In genomic region chr12:54526800-54527630, GRCh38 we compare ENCODE assay signal across 8 cellular contexts. TPM values are rescaled to one million over a fixed set of nuclear protein-coding genes. Genes with fewer than 3 reads are reported as not detected.
A peak's percentile ranks its signal among the peaks of the same experiment; 100 is the strongest.
DNase-seq lines count a peak whose midpoint lies in the region; ATAC-seq and TF ChIP-seq lines count a peak whose summit lies in the region.

No MANE protein-coding gene starts in this region.

- POLR2A ChIA-PET in activated CD4-positive, alpha-beta T cell treated with anti-CD3 and anti-CD28 coated beads, Interleukin-2, amount 10 ng/mL, durations not matched to agents 7 days and 5 days (lab: Charles Lee) = no interaction called here

- no peak overlapping the region for H3K27ac ChIP-seq in esophagus squamous epithelium

- H3K9me3 ChIP-seq in esophagus squamous epithelium = no peaks in the 10 kb centered on the region

- H3K4me3 Mint-ChIP-seq in activated CD4-positive, alpha-beta T cell treated with anti-CD3 and anti-CD28 coated beads, Interleukin-2, amount 10 ng/mL, durations not matched to agents 7 days and 5 days = no peak overlapping the region

- H3K27me3 ChIP-seq in esophagus squamous epithelium = peaks cover 0 to 8% (median 0%) of the 10 kb centered on the region in 4 donors

- H3K27me3 Mint-ChIP-seq in activated CD4-positive, alpha-beta T cell treated with anti-CD3 and anti-CD28 coated beads, Interleukin-2, amount 10 ng/mL, durations not matched to agents 7 days and 5 days = no peaks in the 10 kb centered on the region

- H3K9me3 Mint-ChIP-seq in activated CD4-positive, alpha-beta T cell treated with anti-CD3 and anti-CD28 coated beads, Interleukin-2, amount 10 ng/mL, durations not matched to agents 7 days and 5 days = no peaks in the 10 kb centered on the region

- in situ Hi-C loops in KBM-7 (cut with MboI; ENCODE audit: low pct_unique_long_range_greater_than_20kb, low sequenced_read_pairs) = no loop called here

- no peak for TF ChIP-seq POLR2A in esophagus squamous epithelium (IDR thresholded peaks at IDR 0.05)

- CTCF ChIA-PET in activated CD4-positive, alpha-beta T cell treated with anti-CD3 and anti-CD28 coated beads, Interleukin-2, amount 10 ng/mL, durations not matched to agents 7 days and 5 days (lab: Charles Lee) = interaction anchor here (0.6 to 1.0 kb wide), 5 partner anchors 10 to 128 kb away, joined by 3 to 4 read pairs (median 3); partner anchors contain the start of gene NCKAP1L

- intact Hi-C loops in esophagus squamous epithelium (cut with DNase I) = no loop called here

- peak overlapping the region; percentile 21 for H3K27ac Mint-ChIP-seq in activated CD4-positive, alpha-beta T cell treated with anti-CD3 and anti-CD28 coated beads, Interleukin-2, amount 10 ng/mL, durations not matched to agents 7 days and 5 days

- H3K4me1 ChIP-seq in esophagus squamous epithelium = peaks cover 0 to 2% (median 0%) of the 10 kb centered on the region in 3 donors

- WGBS in esophagus squamous epithelium, 2 donors = 26 to 48% methylated on average over 7 to 9 of the region's 9 CpGs

- peak in 4 of 6 experiments; percentile 10 to 49 (median 32) for TF ChIP-seq CTCF in esophagus squamous epithelium (IDR thresholded peaks at IDR 0.05)

- no peak for ATAC-seq in HG03135 (IDR thresholded peaks at IDR 0.05; ENCODE audit: unreplicated experiment)

- H3K4me1 Mint-ChIP-seq in activated CD4-positive, alpha-beta T cell treated with anti-CD3 and anti-CD28 coated beads, Interleukin-2, amount 10 ng/mL, durations not matched to agents 7 days and 5 days = no peaks in the 10 kb centered on the region

- H3K36me3 Mint-ChIP-seq in activated CD4-positive, alpha-beta T cell treated with anti-CD3 and anti-CD28 coated beads, Interleukin-2, amount 10 ng/mL, durations not matched to agents 7 days and 5 days (ENCODE audit: low read depth) = peaks cover 79% of the 10 kb centered on the region

- no peak overlapping the region for H3K4me3 ChIP-seq in esophagus squamous epithelium

- peaks cover 0 to 56% (median 0%) of the 10 kb centered on the region in 3 donors for H3K36me3 ChIP-seq in esophagus squamous epithelium

- DNase-seq in Daoy (ENCODE audit: low read depth) = peak; percentile 64
- DNase-seq in KBM-7 = peak; percentile 73
- DNase-seq in activated CD4-positive, alpha-beta T cell treated with anti-CD3 and anti-CD28 coated beads, Interleukin-2, amount 10 ng/mL, durations not matched to agents 7 days and 5 days = peak; percentile 39
- no peak for DNase-seq in esophagus squamous epithelium (lab: John Stamatoyannopoulos, UW)
- DNase-seq in occipital lobe (lab: John Stamatoyannopoulos, UW) = peak; percentile 23
- DNase-seq in NCI-H2107 treated with DMSO at 0.1 percent for 48 hours (lab: John Stamatoyannopoulos, UW; ENCODE audit: unreplicated experiment) = no peak
- DNase-seq in germinal center (ENCODE audit: low spot score) = no peak

RNA-seq across cellular contexts. Expression of gene PDE1B, which starts 22.4 kb away (rescaled TPM):
- total RNA-seq in Daoy (2014; rRNA removed; shearing (Covaris generic)) = 0.23 and 1.3 TPM in 2 replicates
- total RNA-seq in activated CD4-positive, alpha-beta T cell treated with anti-CD3 and anti-CD28 coated beads, Interleukin-2, amount 10 ng/mL, durations not matched to agents 7 days and 5 days = 10 to 100 TPM; 21.4 to 21.7 TPM
- total RNA-seq in esophagus squamous epithelium (1 to 10 TPM in 3 of 4 donors, under 1 TPM in 1; 0.91 to 6.5 (median 1.4) TPM), occipital lobe (6.6 TPM)

RNA-seq across cellular contexts. Expression of gene NCKAP1L, which starts 29.5 kb away (rescaled TPM):
- total RNA-seq in Daoy (2014; rRNA removed; shearing (Covaris generic)) = 0.11 and 0.83 TPM in 2 replicates
- total RNA-seq in activated CD4-positive, alpha-beta T cell treated with anti-CD3 and anti-CD28 coated beads, Interleukin-2, amount 10 ng/mL, durations not matched to agents 7 days and 5 days = 100 to 1,000 TPM; 182 to 215 TPM
- total RNA-seq in esophagus squamous epithelium (10 to 100 TPM in 2 of 4 donors, 1 to 10 TPM in 2; 3.6 to 31.9 (median 7.8) TPM), occipital lobe (8.1 TPM)

RNA-seq across cellular contexts. Expression of gene GTSF1, which starts 53.6 kb away (rescaled TPM):
- total RNA-seq in Daoy (2014; rRNA removed; shearing (Covaris generic)) = not detected in 2 replicates
- 10 to 100 TPM in 1 of 2 experiments, 1 to 10 TPM in 1; 8.5 to 10.8 TPM for total RNA-seq in activated CD4-positive, alpha-beta T cell treated with anti-CD3 and anti-CD28 coated beads, Interleukin-2, amount 10 ng/mL, durations not matched to agents 7 days and 5 days
- total RNA-seq in esophagus squamous epithelium (1 to 10 TPM in 1 of 4 donors, not detected in 3; 1.6 TPM), occipital lobe (1.9 TPM)

Comparison
In these comparisons a context has a peak if more than half of its experiments do, and no peak if none do; other contexts are left out.
1. DNase-seq: peak in Daoy (single experiment), KBM-7 (single experiment), activated CD4-positive, alpha-beta T cell treated with anti-CD3 and anti-CD28 coated beads, Interleukin-2, amount 10 ng/mL, durations not matched to agents 7 days and 5 days (single experiment) and occipital lobe (single experiment); none in esophagus squamous epithelium (single experiment), NCI-H2107 treated with DMSO at 0.1 percent for 48 hours (single experiment) and germinal center (single experiment).
2. RNA of gene NCKAP1L, which starts 29.5 kb away (total RNA-seq): 182 to 215 TPM in activated CD4-positive, alpha-beta T cell treated with anti-CD3 and anti-CD28 coated beads, Interleukin-2, amount 10 ng/mL, durations not matched to agents 7 days and 5 days; 3.6 to 31.9 TPM in esophagus squamous epithelium, 8.1 TPM in occipital lobe (single experiment) and 0.11 to 0.83 TPM in Daoy; every median in the first group is over 4 times any median in the second.